ENCODE assay signal across 8 cellular contexts in genomic region chr10:29130190-29130673, GRCh38.
DNase-seq lines count a peak whose midpoint lies in the region; ATAC-seq, FAIRE-seq and TF ChIP-seq lines count a peak whose summit lies in the region.

No MANE protein-coding gene starts in this region.

- H3K4me1 ChIP-seq in left ventricle myocardium inferior = peaks cover 19% of the 10 kb centered on the region

- TF ChIP-seq CTCF in left ventricle myocardium inferior (IDR thresholded peaks at IDR 0.05; ENCODE audit: borderline replicate concordance) = peak; percentile 69

- no peak overlapping the region for H3K27ac ChIP-seq in left ventricle myocardium inferior (replicated peaks)

- DNase-seq in left ventricle myocardium inferior (no peak), Right ventricle myocardium inferior (ENCODE audit: missing footprints) (no peak), RCC 7860 (ENCODE audit: low spot score) (peak; percentile 19), glomerular visceral epithelial cell (ENCODE audit: extremely low spot score) (peak; percentile 28), AG08396 (ENCODE audit: low spot score) (no peak), amygdala (lab: John Stamatoyannopoulos, UW) (no peak), activated T-cell treated with anti-CD3 and anti-CD28 coated beads for 4 hours (no peak)

- FAIRE-seq in RCC 7860 (lab: Jason Lieb, UNC) = no peak

- no peaks in the 10 kb centered on the region for H3K9me3 ChIP-seq in left ventricle myocardium inferior (replicated peaks)

- ATAC-seq in Right ventricle myocardium inferior (no peak), HG03045 (IDR thresholded peaks at IDR 0.05; ENCODE audit: unreplicated experiment) (no peak)

- intact Hi-C loops in left ventricle myocardium inferior (cut with micrococcal nuclease) (loop anchor here (10.0 kb wide), 1 partner anchor 465 kb away; no protein-coding TSS in a partner anchor), Right ventricle myocardium inferior (cut with DNase I) (loop anchor here (5.0 to 10.0 kb wide), 2 partner anchors 175 to 468 kb away; no protein-coding TSS in a partner anchor)

- no peaks in the 10 kb centered on the region for H3K36me3 ChIP-seq in left ventricle myocardium inferior

- H3K27me3 ChIP-seq in left ventricle myocardium inferior (ENCODE audit: low read depth) = peaks cover 18% of the 10 kb centered on the region

- H3K4me3 ChIP-seq in left ventricle myocardium inferior = no peak overlapping the region

Comparison
In these comparisons a context has a peak if more than half of its experiments do, and no peak if none do; other contexts are left out.
1. DNase-seq: peak in RCC 7860 (single experiment) and glomerular visceral epithelial cell (single experiment); none in left ventricle myocardium inferior (single experiment), Right ventricle myocardium inferior (single experiment), AG08396 (single experiment), amygdala (0 of 56) and activated T-cell treated with anti-CD3 and anti-CD28 coated beads for 4 hours (single experiment).